ENCODE assay signal across 16 cellular contexts in genomic region chr16:69773255-69773947, GRCh38. TPM values are rescaled to one million over a fixed set of nuclear protein-coding genes. Genes with fewer than 3 reads are reported as not detected.
DNase-seq lines count a peak whose midpoint lies in the region; ATAC-seq and TF ChIP-seq lines count a peak whose summit lies in the region.
"Had no signal": no experiment of that assay in that cellular context is flagged by ENCODE, and none has a peak within 500 bp of the region (broad histone marks: within the 10 kb centered on the region; RNA-seq: fewer than 3 reads in every experiment).

No MANE protein-coding gene starts in this region.

- no peaks in the 10 kb centered on the region for H3K9me2 ChIP-seq in MM.1S (replicated peaks; ENCODE audit: insufficient read depth, low read length)

- H3K23ac ChIP-seq in trophoblast cell (ENCODE audit: low read length): no peak overlapping the region

- no peak overlapping the region for H4K12ac ChIP-seq in trophoblast cell (ENCODE audit: low read depth, low read length)

- H3K4me3 ChIP-seq in CD8-positive, alpha-beta T cell (ENCODE audit: low read depth, low read length): no peak overlapping the region
- H3K4me3 ChIP-seq in trophoblast cell (ENCODE audit: low read depth, low read length) (no peak overlapping the region), MM.1S (ENCODE audit: low read length) (no peak overlapping the region)
- H3K4me3 ChIP-seq: esophagus muscularis mucosa had no signal

- no peak overlapping the region for H3K4me3 Mint-ChIP-seq in CD8-positive, alpha-beta T cell
- peak overlapping the region; percentile 22 to 33 for H3K4me3 Mint-ChIP-seq in effector memory CD8-positive, alpha-beta T cell

- H3K36me3 ChIP-seq in CD8-positive, alpha-beta T cell (ENCODE audit: insufficient read depth, low read length): no peaks in the 10 kb centered on the region
- H3K36me3 ChIP-seq in trophoblast cell (ENCODE audit: control insufficient read depth in 1 of 2, insufficient read depth in 2 of 2, low read length in 2 of 2) (no peaks in the 10 kb centered on the region), MM.1S (replicated peaks; ENCODE audit: insufficient read depth, low read length) (no peaks in the 10 kb centered on the region)

- peaks cover 27% of the 10 kb centered on the region for H3K36me3 Mint-ChIP-seq in CD8-positive, alpha-beta T cell
- peaks cover 7% of the 10 kb centered on the region for H3K36me3 Mint-ChIP-seq in effector memory CD8-positive, alpha-beta T cell (ENCODE audit: insufficient read depth)

- no peaks in the 10 kb centered on the region for H3K27me3 ChIP-seq in CD8-positive, alpha-beta T cell (ENCODE audit: insufficient read depth, low read length)
- H3K27me3 ChIP-seq in trophoblast cell (ENCODE audit: insufficient read depth, low read length): no peaks in the 10 kb centered on the region
- no peaks in the 10 kb centered on the region for H3K27me3 ChIP-seq in MM.1S (replicated peaks; ENCODE audit: insufficient read depth, low read length)
- H3K27me3 ChIP-seq: esophagus muscularis mucosa had no signal

- CTCF ChIA-PET in CD8-positive, alpha-beta T cell (lab: Charles Lee): interaction anchor here (1.0 to 2.7 kb wide), 2 partner anchors 19 to 23 kb away, joined by 4 to 10 read pairs; partner anchors contain the start of gene NOB1

- H3K14ac ChIP-seq in trophoblast cell (ENCODE audit: low read length): no peak overlapping the region

- peaks cover 8% of the 10 kb centered on the region for H3K4me1 ChIP-seq in CD8-positive, alpha-beta T cell (ENCODE audit: insufficient read depth, low read length)
- H3K4me1 ChIP-seq in trophoblast cell (ENCODE audit: control insufficient read depth in 1 of 2, insufficient read depth in 2 of 2, low read length in 2 of 2) (no peaks in the 10 kb centered on the region), MM.1S (ENCODE audit: low read length) (no peaks in the 10 kb centered on the region)

- no peak overlapping the region for H2BK120ac ChIP-seq in trophoblast cell (ENCODE audit: insufficient read depth, low read length, poor library complexity)

- intact Hi-C loops in CD8-positive, alpha-beta T cell (cut with DNase I, micrococcal nuclease): no loop called here

- peaks cover 12% of the 10 kb centered on the region for H3K9me3 Mint-ChIP-seq in CD8-positive, alpha-beta T cell
- peaks cover 0 to 3% of the 10 kb centered on the region in 2 donors for H3K9me3 Mint-ChIP-seq in effector memory CD8-positive, alpha-beta T cell

- H3K79me2 ChIP-seq in trophoblast cell (ENCODE audit: control insufficient read depth, insufficient read depth, low read length, poor library complexity) (no peaks in the 10 kb centered on the region), MM.1S (ENCODE audit: low read length) (peaks cover 89% of the 10 kb centered on the region)

- no peak overlapping the region for H2BK5ac ChIP-seq in trophoblast cell (ENCODE audit: low read depth, low read length, poor library complexity)

- no peak overlapping the region for H4K8ac ChIP-seq in trophoblast cell (ENCODE audit: low read depth, low read length)

- H2AFZ ChIP-seq in trophoblast cell (ENCODE audit: insufficient read depth, low read length, poor library complexity) (no peak overlapping the region), MM.1S (ENCODE audit: low read length) (no peak overlapping the region)

- H3K79me1 ChIP-seq in trophoblast cell (ENCODE audit: low read length): no peaks in the 10 kb centered on the region

- H2BK12ac ChIP-seq in trophoblast cell (ENCODE audit: low read length): no peak overlapping the region

- H4K91ac ChIP-seq in trophoblast cell (ENCODE audit: low read depth, low read length): no peak overlapping the region

- H3K4ac ChIP-seq in trophoblast cell (ENCODE audit: low read depth, low read length): no peak overlapping the region

- no peak overlapping the region for H3K18ac ChIP-seq in trophoblast cell (ENCODE audit: low read length)

- H3K9me3 ChIP-seq in CD8-positive, alpha-beta T cell (ENCODE audit: low read length): no peaks in the 10 kb centered on the region
- H3K9me3 ChIP-seq in trophoblast cell (ENCODE audit: insufficient read depth, low read depth, low read length) (no peaks in the 10 kb centered on the region), MM.1S (replicated peaks; ENCODE audit: insufficient read depth, low read length) (no peaks in the 10 kb centered on the region)

- peaks cover 47% of the 10 kb centered on the region for H3K4me1 Mint-ChIP-seq in CD8-positive, alpha-beta T cell (ENCODE audit: low read depth)
- H3K4me1 Mint-ChIP-seq in effector memory CD8-positive, alpha-beta T cell (ENCODE audit: low read depth in 2 of 2): peaks cover 23 to 51% of the 10 kb centered on the region in 2 donors

- DNase-seq in CD8-positive, alpha-beta T cell: no peak
- DNase-seq in GM19238 (ENCODE audit: insufficient read length, low spot score) (peak; percentile 13), NOMO-1 treated with dmso at 0.1 percent for 144 hours (lab: John Stamatoyannopoulos, UW; ENCODE audit: unreplicated experiment) (no peak), NCI-H2107 treated with DMSO at 0.1 percent for 48 hours (lab: John Stamatoyannopoulos, UW; ENCODE audit: unreplicated experiment) (no peak), trophoblast cell (no peak), MM.1S (no peak)
- no peak for DNase-seq in effector memory CD8-positive, alpha-beta T cell
- DNase-seq: activated CD4-positive, CD25-positive, alpha-beta regulatory T cell; activated gamma-delta T cell treated with Interleukin-2 at 50 U/mL for 16 hours; C1 segment of cervical spinal cord; GDM1; midbrain; SIG-M5; stimulated activated CD4-positive, alpha-beta T cell treated with anti-CD3 and anti-CD28 coated beads, Interleukin-4, amount 100 ng/mL, for 1 hour had no signal

- no peak overlapping the region for H3K4me2 ChIP-seq in trophoblast cell (ENCODE audit: low read length)
- H3K4me2 ChIP-seq in MM.1S (ENCODE audit: low read depth, low read length): no peak overlapping the region

- no peak overlapping the region for H2AK5ac ChIP-seq in trophoblast cell (ENCODE audit: low read length)

- no peak for ATAC-seq in CD8-positive, alpha-beta T cell
- ATAC-seq in HG03460 (IDR thresholded peaks at IDR 0.05; ENCODE audit: unreplicated experiment): peak; percentile 70
- ATAC-seq in effector memory CD8-positive, alpha-beta T cell (replicated peaks): no peak

- H3F3A ChIP-seq in MM.1S (ENCODE audit: insufficient read depth, low read length): 0 out of 2 replicates have a peak, but pooled peaks cover 2% of the 10 kb centered on the region

- H3K9ac ChIP-seq in trophoblast cell (ENCODE audit: low read length) (no peak overlapping the region), MM.1S (ENCODE audit: low read length) (no peak overlapping the region)

- POLR2A ChIA-PET in CD8-positive, alpha-beta T cell (lab: Charles Lee): interaction anchor here (0.7 to 1.8 kb wide), 2 partner anchors 10 to 15 kb away, joined by 3 to 9 read pairs; no protein-coding TSS in a partner anchor

- no peaks in the 10 kb centered on the region for H3K27me3 Mint-ChIP-seq in CD8-positive, alpha-beta T cell (ENCODE audit: low read depth)
- no peaks in the 10 kb centered on the region for H3K27me3 Mint-ChIP-seq in effector memory CD8-positive, alpha-beta T cell

- TF ChIP-seq CTCF in CD8-positive, alpha-beta T cell (IDR thresholded peaks at IDR 0.05): no peak
- no peak for TF ChIP-seq CTCF in MM.1S (IDR thresholded peaks at IDR 0.05; ENCODE audit: low read length)

- peaks cover 7% of the 10 kb centered on the region for H4K20me1 ChIP-seq in MM.1S (ENCODE audit: insufficient read depth, low read length)

- whole genome bisulfite sequencing in trophoblast cell (ENCODE audit: extremely low coverage, insufficient coverage, insufficient read length): no CpG with 5 or more reads among the region's 6 CpGs

- H3K27ac Mint-ChIP-seq in CD8-positive, alpha-beta T cell: peak overlapping the region; percentile 41
- peak overlapping the region; percentile 53 to 54 for H3K27ac Mint-ChIP-seq in effector memory CD8-positive, alpha-beta T cell

- no peak overlapping the region for H3K27ac ChIP-seq in CD8-positive, alpha-beta T cell (ENCODE audit: low read depth, low read length)
- H3K27ac ChIP-seq in trophoblast cell (ENCODE audit: low read depth, low read length) (no peak overlapping the region), MM.1S (ENCODE audit: low read length) (no peak overlapping the region)
- H3K27ac ChIP-seq: esophagus muscularis mucosa had no signal

RNA-seq across cellular contexts. Expression of gene WWP2, which starts 11.3 kb away (rescaled TPM):
- 10 to 100 TPM; 36.7 to 36.9 TPM for total RNA-seq in CD8-positive, alpha-beta T cell
- polyA plus RNA-seq in trophoblast cell (2013): 16.9 and 17.2 TPM in 2 replicates

RNA-seq across cellular contexts. Expression of gene NOB1, which starts 18.7 kb away (rescaled TPM):
- total RNA-seq in CD8-positive, alpha-beta T cell: 10 to 100 TPM; 46.4 to 48.0 TPM
- polyA plus RNA-seq in trophoblast cell (2013): 34.5 and 35.3 TPM in 2 replicates

RNA-seq across cellular contexts. Expression of gene NQO1, which starts 47.0 kb away (rescaled TPM):
- under 1 TPM; 0.27 to 0.28 TPM for total RNA-seq in CD8-positive, alpha-beta T cell
- polyA plus RNA-seq in trophoblast cell (2013): 76.9 and 86.1 TPM in 2 replicates
